ENCODE assay signal across 1 cellular context in genomic region chr2:42359894-42360483, GRCh38.
TF ChIP-seq lines count a peak whose summit lies in the region.

No MANE protein-coding gene starts in this region.

TF ChIP-seq in K562, 482 proteins besides CTCF, POLR2A, EP300 and RAD21 (continued from another document):
- TF ChIP-seq ZBTB40 (IDR thresholded peaks at IDR 0.05) (no peak), ZBTB40 (CRISPR knock-in tag; IDR thresholded peaks at IDR 0.05) (no peak), GATAD2A (IDR thresholded peaks at IDR 0.05) (no peak), ZNF24 (IDR thresholded peaks at IDR 0.05) (no peak), PYGO2 (tag; IDR thresholded peaks at IDR 0.05) (no peak), HMBOX1 (IDR thresholded peaks at IDR 0.05) (peak; percentile 99), CREB5 (CRISPR knock-in tag; IDR thresholded peaks at IDR 0.05) (no peak), SNIP1 (IDR thresholded peaks at IDR 0.05; ENCODE audit: low read depth) (no peak), REST (CRISPR knock-in tag; IDR thresholded peaks at IDR 0.05; ENCODE audit: low read depth) (no peak), CBX5 (IDR thresholded peaks at IDR 0.05; ENCODE audit: borderline replicate concordance, low read depth) (no peak), BRD4 (IDR thresholded peaks at IDR 0.05) (no peak), ZC3H8 (IDR thresholded peaks at IDR 0.05) (no peak), NR4A1 (CRISPR knock-in tag; IDR thresholded peaks at IDR 0.05) (no peak), NR4A1 (tag; IDR thresholded peaks at IDR 0.05) (no peak), BDP1 (IDR thresholded peaks at IDR 0.05; ENCODE audit: insufficient read depth, insufficient read length) (no peak), CCAR2 (IDR thresholded peaks at IDR 0.05; ENCODE audit: low read depth, low read length) (no peak)
TF ChIP-seq in K562: peak in this region for 83.
